16 cellular contexts compared by ENCODE assay signal in genomic region chr16:64225036-64225435, GRCh38.
A peak's percentile ranks its signal among the peaks of the same experiment; 100 is the strongest.
DNase-seq lines count a peak whose midpoint lies in the region; ATAC-seq and TF ChIP-seq lines count a peak whose summit lies in the region.
"Had no signal": no experiment of that assay in that cellular context is flagged by ENCODE, and none has a peak within 500 bp of the region (broad histone marks: within the 10 kb centered on the region; RNA-seq: fewer than 3 reads in every experiment).

No MANE protein-coding gene starts in this region.

- WGBS in SK-N-SH (ENCODE audit: low lambda C conversion rate) = 65% methylated on average over 10 of the region's 10 CpGs

- no peaks in the 10 kb centered on the region for H3F3A ChIP-seq in SK-N-SH (replicated peaks; ENCODE audit: insufficient read depth)
- H3F3A ChIP-seq in neural progenitor cell (ENCODE audit: low read depth) = no peaks in the 10 kb centered on the region

- H3K4me1 ChIP-seq in SK-N-SH (ENCODE audit: control insufficient read depth in 1 of 2, insufficient read depth in 2 of 2, low read depth in 1 of 2, low read length in 1 of 2) = no peaks in the 10 kb centered on the region
- H3K4me1 ChIP-seq in OCI-LY7 (ENCODE audit: insufficient read depth, low read length, poor library complexity, severe bottlenecking) = no peaks in the 10 kb centered on the region
- H3K4me1 ChIP-seq in neural progenitor cell = no peaks in the 10 kb centered on the region
- H3K4me1 ChIP-seq: BLaER1 treated with 17β-estradiol and CSF1 and Interleukin-3, amounts not matched to agents 10 nM and 100 nM; HAP-1 had no signal

- no peak for ATAC-seq in SK-N-SH treated with all-trans-retinoic acid at 6 μM for 48 hours
- ATAC-seq: CD8-positive, alpha-beta T cell had no signal

- no peak overlapping the region for H3K27ac Mint-ChIP-seq in neural progenitor cell
- no peak overlapping the region for H3K27ac Mint-ChIP-seq in endothelial cell (ENCODE audit: unreplicated experiment)
- H3K27ac Mint-ChIP-seq: B cell; CD8-positive, alpha-beta T cell had no signal

- H3K27me3 ChIP-seq in SK-N-SH (ENCODE audit: insufficient read depth) = no peaks in the 10 kb centered on the region
- H3K27me3 ChIP-seq in neural progenitor cell = no peaks in the 10 kb centered on the region
- H3K27me3 ChIP-seq: BLaER1 treated with 17β-estradiol and CSF1 and Interleukin-3, amounts not matched to agents 10 nM and 100 nM had no signal

- H3K4me3 Mint-ChIP-seq in neural progenitor cell (no peak overlapping the region), endothelial cell (ENCODE audit: unreplicated experiment) (no peak overlapping the region)
- H3K4me3 Mint-ChIP-seq: B cell; CD8-positive, alpha-beta T cell had no signal

- BruUV-seq in OCI-LY7 (replicated peaks; lab: Mats Ljungman, UMichigan) = no TSS peak

- no peak for TF ChIP-seq RAD21 in SK-N-SH (IDR thresholded peaks at IDR 0.05; ENCODE audit: low read length)

- CTCF ChIA-PET in SK-N-SH (lab: Yijun Ruan, JAX) (no interaction called here), OCI-LY7 (lab: Charles Lee; ENCODE audit: unreplicated experiment) (no interaction called here)

- H3K79me2 ChIP-seq in SK-N-SH (ENCODE audit: insufficient read depth) = no peaks in the 10 kb centered on the region
- H3K79me2 ChIP-seq in OCI-LY7 (ENCODE audit: insufficient read depth, low read depth, low read length) = no peaks in the 10 kb centered on the region
- H3K79me2 ChIP-seq in neural progenitor cell (ENCODE audit: low read depth) = no peaks in the 10 kb centered on the region

- no peak for DNase-seq in SK-N-SH
- no peak for DNase-seq in OCI-LY7 (ENCODE audit: low spot score)
- DNase-seq in neural progenitor cell (ENCODE audit: low spot score) = no peak
- DNase-seq in NCI-H2171 treated with DMSO at 0.1 percent for 48 hours (lab: John Stamatoyannopoulos, UW) = no peak
- no peak for DNase-seq in RKO (ENCODE audit: low spot score)
- DNase-seq in endothelial cell (ENCODE audit: low spot score) = no peak
- DNase-seq: 8988T; Calu3; CD8-positive, alpha-beta T cell; DMS79 treated with DMSO at 0.1 percent for 48 hours; GF-D8 had no signal

- no peaks in the 10 kb centered on the region for H3K9me2 ChIP-seq in SK-N-SH
- H3K9me2 ChIP-seq in OCI-LY7 (ENCODE audit: insufficient read depth, low read length) = no peaks in the 10 kb centered on the region

- TF ChIP-seq CTCF in SK-N-SH (IDR thresholded peaks at IDR 0.05) (no peak), OCI-LY7 (conservative IDR thresholded peaks at IDR 0.05; ENCODE audit: low read length) (no peak), neural progenitor cell (IDR thresholded peaks at IDR 0.05) (no peak), endothelial cell (IDR thresholded peaks at IDR 0.05; ENCODE audit: unreplicated experiment) (no peak)

- no peak overlapping the region for H3K4me2 ChIP-seq in SK-N-SH
- H3K4me2 ChIP-seq in OCI-LY7 (ENCODE audit: low read length) = no peak overlapping the region
- no peak overlapping the region for H3K4me2 ChIP-seq in neural progenitor cell
- H3K4me2 ChIP-seq: BLaER1 treated with 17β-estradiol and CSF1 and Interleukin-3, amounts not matched to agents 10 nM and 100 nM had no signal

- H3K27ac ChIP-seq in SK-N-SH (ENCODE audit: low read depth in 2 of 2, low read length in 1 of 2) = no peak overlapping the region
- H3K27ac ChIP-seq in OCI-LY7 (ENCODE audit: low read depth, low read length, poor library complexity, severe bottlenecking) = no peak overlapping the region
- H3K27ac ChIP-seq in neural progenitor cell = no peak overlapping the region
- H3K27ac ChIP-seq: BLaER1 treated with 17β-estradiol and CSF1 and Interleukin-3, amounts not matched to agents 10 nM and 100 nM; HL-60 had no signal

- H3K36me3 ChIP-seq in SK-N-SH (replicated peaks in 1 of 2; ENCODE audit: control insufficient read depth in 1 of 2, insufficient read depth in 2 of 2, low read length in 1 of 2) (no peaks in the 10 kb centered on the region), OCI-LY7 (ENCODE audit: insufficient read depth, low read length) (no peaks in the 10 kb centered on the region; the same call in 1 of the 2 replicates), neural progenitor cell (no peaks in the 10 kb centered on the region)
- H3K36me3 ChIP-seq: BLaER1 treated with 17β-estradiol and CSF1 and Interleukin-3, amounts not matched to agents 10 nM and 100 nM; HAP-1 had no signal

- TF ChIP-seq EP300 in SK-N-SH (IDR thresholded peaks at IDR 0.05; ENCODE audit: borderline replicate concordance in 1 of 2, low read depth in 1 of 2, low read length in 1 of 2) = no peak

- H3K27me3 Mint-ChIP-seq in neural progenitor cell (ENCODE audit: insufficient read depth, low read depth) = no peaks in the 10 kb centered on the region
- no peaks in the 10 kb centered on the region for H3K27me3 Mint-ChIP-seq in endothelial cell (ENCODE audit: unreplicated experiment)
- H3K27me3 Mint-ChIP-seq: B cell had no signal

- H4K20me1 ChIP-seq in SK-N-SH (ENCODE audit: insufficient read depth) (no peaks in the 10 kb centered on the region), OCI-LY7 (ENCODE audit: insufficient read depth, low read length) (no peaks in the 10 kb centered on the region), neural progenitor cell (ENCODE audit: low read depth) (no peaks in the 10 kb centered on the region)
- H4K20me1 ChIP-seq: BLaER1 treated with 17β-estradiol and CSF1 and Interleukin-3, amounts not matched to agents 10 nM and 100 nM had no signal

- no peak overlapping the region for H3K9ac ChIP-seq in SK-N-SH
- no peak overlapping the region for H3K9ac ChIP-seq in neural progenitor cell
- H3K9ac ChIP-seq: BLaER1 treated with 17β-estradiol and CSF1 and Interleukin-3, amounts not matched to agents 10 nM and 100 nM had no signal

- no peaks in the 10 kb centered on the region for H3K9me3 ChIP-seq in SK-N-SH
- peaks cover 26% of the 10 kb centered on the region; the same call in 1 of the 2 replicates for H3K9me3 ChIP-seq in OCI-LY7 (ENCODE audit: low read length)
- no peaks in the 10 kb centered on the region for H3K9me3 ChIP-seq in neural progenitor cell (ENCODE audit: low read depth)
- H3K9me3 ChIP-seq: HAP-1 had no signal

- POLR2A ChIA-PET in SK-N-SH (lab: Yijun Ruan, JAX) (no interaction called here), OCI-LY7 (lab: Charles Lee) (interaction anchor here (0.5 to 1.4 kb wide), 3 partner anchors 10 to 67 kb away, joined by 3 to 4 read pairs (median 4); no protein-coding TSS in a partner anchor)

- H3K4me1 Mint-ChIP-seq in neural progenitor cell = no peaks in the 10 kb centered on the region
- peaks cover 4% of the 10 kb centered on the region for H3K4me1 Mint-ChIP-seq in endothelial cell (ENCODE audit: unreplicated experiment)
- H3K4me1 Mint-ChIP-seq: B cell had no signal

- H3K36me3 Mint-ChIP-seq in neural progenitor cell = no peaks in the 10 kb centered on the region
- H3K36me3 Mint-ChIP-seq in endothelial cell (ENCODE audit: low read depth, unreplicated experiment) = peaks cover 4% of the 10 kb centered on the region
- H3K36me3 Mint-ChIP-seq: CD8-positive, alpha-beta T cell had no signal

- H3K4me3 ChIP-seq in SK-N-SH (ENCODE audit: low read depth in 2 of 2, low read length in 1 of 2) (no peak overlapping the region), OCI-LY7 (ENCODE audit: low read depth, low read length, poor library complexity, severe bottlenecking) (no peak overlapping the region), neural progenitor cell (no peak overlapping the region)
- H3K4me3 ChIP-seq: BLaER1 treated with 17β-estradiol and CSF1 and Interleukin-3, amounts not matched to agents 10 nM and 100 nM; HAP-1 had no signal

- 0 out of 2 replicates have a peak overlapping the region, but pooled peaks have one; percentile 27 for H2AFZ ChIP-seq in SK-N-SH (ENCODE audit: low read depth)
- peak overlapping the region; percentile 59; the same call in 1 of the 2 replicates for H2AFZ ChIP-seq in OCI-LY7 (ENCODE audit: low read length)
- H2AFZ ChIP-seq in neural progenitor cell (replicated peaks) = peak overlapping the region; percentile 21

- H3K9me3 Mint-ChIP-seq in neural progenitor cell = peaks cover 2% of the 10 kb centered on the region
- H3K9me3 Mint-ChIP-seq in endothelial cell (ENCODE audit: unreplicated experiment) = peaks cover 4% of the 10 kb centered on the region

- intact Hi-C loops in OCI-LY7 (cut with micrococcal nuclease; ENCODE audit: unreplicated experiment) = no loop called here

TF ChIP-seq in SK-N-SH, 30 proteins besides CTCF, POLR2A, EP300 and RAD21 (continues in another document):
- TF ChIP-seq NRF1 (IDR thresholded peaks at IDR 0.05; ENCODE audit: low read depth, low read length) (no peak), CHD2 (IDR thresholded peaks at IDR 0.05; ENCODE audit: low read length, partially characterized antibody) (no peak), GABPA (IDR thresholded peaks at IDR 0.05; ENCODE audit: low read depth) (no peak), PBX3 (IDR thresholded peaks at IDR 0.05) (no peak), YY1 (IDR thresholded peaks at IDR 0.05; ENCODE audit: low read depth) (no peak)

TF ChIP-seq in SK-N-SH treated with all-trans-retinoic acid at 6 μM for 48 hours, 23 proteins besides CTCF, POLR2A, EP300 and RAD21 (continues in another document):
- TF ChIP-seq ISL1 (CRISPR knock-in tag; IDR thresholded peaks at IDR 0.05) = no peak
- no peak for TF ChIP-seq PATZ1 (CRISPR knock-in tag; IDR thresholded peaks at IDR 0.05; ENCODE audit: borderline replicate concordance)
- no peak for TF ChIP-seq ZFP30 (CRISPR knock-in tag; IDR thresholded peaks at IDR 0.05)
- TF ChIP-seq ZNF565 (CRISPR knock-in tag; conservative IDR thresholded peaks at IDR 0.05; ENCODE audit: low read depth) = no peak
